Comparison of ENCODE assay signal across 14 cellular contexts in genomic region chr13:111209613-111210012, GRCh38.
DNase-seq lines count a peak whose midpoint lies in the region; ATAC-seq and TF ChIP-seq lines count a peak whose summit lies in the region.
"Had no signal": no experiment of that assay in that cellular context is flagged by ENCODE, and none has a peak within 500 bp of the region (broad histone marks: within the 10 kb centered on the region; RNA-seq: fewer than 3 reads in every experiment).

No MANE protein-coding gene starts in this region.

- H3K4me3 ChIP-seq in mesenchymal stem cell (ENCODE audit: insufficient read depth in 1 of 2, low read depth in 1 of 2, low read length in 2 of 2) (peak overlapping the region in 1 of 2 experiments; percentile 75), heart right ventricle (no peak overlapping the region)
- H3K4me3 ChIP-seq: HAP-1, pancreas had no signal

- no peaks in the 10 kb centered on the region for H3K23me2 ChIP-seq in H9 (ENCODE audit: insufficient read length, low read depth, low read length, poor library complexity, severe bottlenecking)

- H3K4me3 Mint-ChIP-seq in H9 = no peak overlapping the region
- H3K4me3 Mint-ChIP-seq in naive thymus-derived CD8-positive, alpha-beta T cell = no peak overlapping the region
- H3K4me3 Mint-ChIP-seq: CD8-positive, alpha-beta T cell had no signal

- no peak overlapping the region for H4K5ac ChIP-seq in H9 (ENCODE audit: insufficient read length, low read depth, low read length)

- H3K18ac ChIP-seq in H9 (ENCODE audit: insufficient read length, low read depth, low read length) = no peak overlapping the region
- H3K18ac ChIP-seq in mesenchymal stem cell (ENCODE audit: low read depth in 1 of 2, low read length in 2 of 2) = peak overlapping the region in 1 of 2 experiments; percentile 28

- H3K14ac ChIP-seq in H9 (ENCODE audit: insufficient read depth, low read length) (no peak overlapping the region), mesenchymal stem cell (ENCODE audit: low read length in 2 of 2) (no peak overlapping the region)

- H3K4me1 Mint-ChIP-seq in H9 = peaks cover 76% of the 10 kb centered on the region in 2 experiments
- peaks cover 38 to 76% (median 72%) of the 10 kb centered on the region in 4 donors for H3K4me1 Mint-ChIP-seq in naive thymus-derived CD8-positive, alpha-beta T cell

- peaks cover 0 to 13% (median 7%) of the 10 kb centered on the region in 3 experiments; a peak in 6 of 7 replicates for H3K36me3 Mint-ChIP-seq in H9 (ENCODE audit: insufficient read depth in 1 of 3, low read depth in 3 of 3)
- peaks cover 0 to 49% (median 11%) of the 10 kb centered on the region in 3 donors for H3K36me3 Mint-ChIP-seq in naive thymus-derived CD8-positive, alpha-beta T cell

- H2BK15ac ChIP-seq in H9 (ENCODE audit: low read depth, low read length) (no peak overlapping the region), mesenchymal stem cell (ENCODE audit: low read depth, poor library complexity, severe bottlenecking) (no peak overlapping the region)

- no peak overlapping the region for H2BK5ac ChIP-seq in H9 (ENCODE audit: insufficient read length, low read length)
- no peak overlapping the region for H2BK5ac ChIP-seq in mesenchymal stem cell (ENCODE audit: low read depth, low read length, poor library complexity, severe bottlenecking)

- H3K36me3 ChIP-seq in mesenchymal stem cell (ENCODE audit: control insufficient read depth in 1 of 2, insufficient read depth in 2 of 2, low read depth in 1 of 2, low read length in 2 of 2) = peaks cover 0 to 19% of the 10 kb centered on the region in 2 experiments
- H3K36me3 ChIP-seq in heart right ventricle = peaks cover 0 to 20% (median 0%) of the 10 kb centered on the region in 9 donors
- H3K36me3 ChIP-seq: HAP-1, pancreas had no signal

- H3K27me3 Mint-ChIP-seq in H9 (ENCODE audit: low read depth) = no peaks in the 10 kb centered on the region; the same call in 1 of the 2 replicates
- no peaks in the 10 kb centered on the region for H3K27me3 Mint-ChIP-seq in naive thymus-derived CD8-positive, alpha-beta T cell

- no peak overlapping the region for H2AFZ ChIP-seq in H9 (ENCODE audit: low read length)
- H2AFZ ChIP-seq in mesenchymal stem cell (ENCODE audit: low read depth, low read length) = no peak overlapping the region

- H3K9ac ChIP-seq in H9 (ENCODE audit: extremely low read depth, insufficient read length, low read length) (no peak overlapping the region), mesenchymal stem cell (ENCODE audit: low read length) (peak overlapping the region; percentile 88)

- TF ChIP-seq CTCF in H9 (conservative IDR thresholded peaks at IDR 0.05) (no peak), heart right ventricle (IDR thresholded peaks at IDR 0.05) (no peak)

- H3K27me3 ChIP-seq in H9 (ENCODE audit: insufficient read depth, low read length) = no peaks in the 10 kb centered on the region
- H3K27me3 ChIP-seq in mesenchymal stem cell (ENCODE audit: control insufficient read depth in 1 of 2, insufficient read depth in 1 of 2, low read length in 2 of 2) = no peaks in the 10 kb centered on the region
- no peaks in the 10 kb centered on the region for H3K27me3 ChIP-seq in heart right ventricle
- H3K27me3 ChIP-seq: pancreas had no signal

- POLR2A ChIA-PET in naive thymus-derived CD8-positive, alpha-beta T cell (lab: Charles Lee) = no interaction called here

- WGBS in H9 (ENCODE audit: extremely low coverage, insufficient read length, low lambda C conversion rate) = no CpG with 5 or more reads among the region's 9 CpGs
- 95% methylated on average over 9 of the region's 9 CpGs for WGBS in mesenchymal stem cell
- WGBS in heart right ventricle, 2 donors = 63 to 89% methylated on average over 9 of the region's 9 CpGs

- intact Hi-C loops in heart right ventricle (cut with DNase I) = loop anchor here in 6 of 10 donors (5.0 to 10.0 kb wide), 4 partner anchors 32 to 295 kb away; partner anchors contain the start of gene ANKRD10 (in 3 of the 6)

- no peaks in the 10 kb centered on the region for H4K20me1 ChIP-seq in H9 (ENCODE audit: control insufficient read depth, insufficient read depth, insufficient read length)

- H3K4ac ChIP-seq in H9 (ENCODE audit: low read depth, low read length) = no peak overlapping the region
- peak overlapping the region in 1 of 2 experiments; percentile 17 for H3K4ac ChIP-seq in mesenchymal stem cell (ENCODE audit: low read depth in 1 of 2, low read length in 2 of 2)

- no peak overlapping the region for H2BK20ac ChIP-seq in H9 (ENCODE audit: low read depth, low read length, poor library complexity, severe bottlenecking)

- H2BK120ac ChIP-seq in H9 (ENCODE audit: low read depth, low read length, poor library complexity, severe bottlenecking) (no peak overlapping the region), mesenchymal stem cell (ENCODE audit: low read depth, low read length) (no peak overlapping the region)

- no peak for ATAC-seq in naive thymus-derived CD8-positive, alpha-beta T cell
- ATAC-seq in heart right ventricle = no peak
- ATAC-seq: CD8-positive, alpha-beta T cell had no signal

- H3K56ac ChIP-seq in H9 (ENCODE audit: insufficient read length, low read depth, low read length) = no peak overlapping the region

- DNase-seq in H9 = no peak
- no peak for DNase-seq in mesenchymal stem cell
- peak in 23 of 49 donors; percentile 20 to 71 (median 45) for DNase-seq in substantia nigra (lab: John Stamatoyannopoulos, UW)
- DNase-seq in cortex of kidney (lab: John Stamatoyannopoulos, UW) = no peak
- DNase-seq in naive thymus-derived CD8-positive, alpha-beta T cell = no peak
- no peak for DNase-seq in heart right ventricle
- DNase-seq: activated CD4-positive, alpha-beta T cell treated with anti-CD3 and anti-CD28 coated beads, Interleukin-2, amount 50 U/mL, for 48 hours; CD8-positive, alpha-beta T cell; pancreas; stimulated activated CD8-positive, alpha-beta memory T cell treated with anti-CD3 and anti-CD28 coated beads, Interleukin-4, amount 100 ng/mL, for 48 hours had no signal

- H4K91ac ChIP-seq in H9 (ENCODE audit: insufficient read length, low read depth, low read length) (no peak overlapping the region), mesenchymal stem cell (ENCODE audit: low read length) (no peak overlapping the region)

- H3K27ac Mint-ChIP-seq in H9 = peak overlapping the region in 1 of 3 experiments; percentile 31; a peak in 3 of 7 replicates
- H3K27ac Mint-ChIP-seq in naive thymus-derived CD8-positive, alpha-beta T cell = peak overlapping the region in 3 of 10 donors; percentile 4 to 12 (median 4)
- H3K27ac Mint-ChIP-seq: activated T-helper 2 cell treated with anti-CD3 and anti-CD28 coated beads, Interferon-gamma antibody, Interleukin-2, Interleukin-4, amounts not matched to agents 10 μg/mL and 5 μg/mL and 100 μg/mL, durations not matched to agents 14 hours and 24 hours and 36 hours had no signal

- H2AK5ac ChIP-seq in H9 (ENCODE audit: insufficient read length, low read length) = no peak overlapping the region
- peak overlapping the region; percentile 5 for H2AK5ac ChIP-seq in mesenchymal stem cell (ENCODE audit: low read length, severe bottlenecking)

- H3K4me2 ChIP-seq in H9 (ENCODE audit: insufficient read depth, insufficient read length, low read length) (no peak overlapping the region), mesenchymal stem cell (ENCODE audit: low read length, poor library complexity, severe bottlenecking) (no peak overlapping the region)

- H3K79me2 ChIP-seq in H9 (ENCODE audit: insufficient read depth, low read length) = peaks cover 11% of the 10 kb centered on the region; the same call in 1 of the 2 replicates

- no peaks in the 10 kb centered on the region for H3K9me3 ChIP-seq in H9 (ENCODE audit: control insufficient read depth, low read depth, low read length)
- no peaks in the 10 kb centered on the region for H3K9me3 ChIP-seq in mesenchymal stem cell (ENCODE audit: control insufficient read depth, low read length)
- H3K9me3 ChIP-seq in heart right ventricle = no peaks in the 10 kb centered on the region
- H3K9me3 ChIP-seq: HAP-1, pancreas had no signal

- H3K27ac ChIP-seq in H9 (ENCODE audit: insufficient read length, low read depth, low read length) (peak overlapping the region; percentile 25), cingulate gyrus (ENCODE audit: low read depth, low read length) (peak overlapping the region; percentile 69), mesenchymal stem cell (ENCODE audit: low read length, poor library complexity, severe bottlenecking) (peak overlapping the region; percentile 93), substantia nigra (ENCODE audit: low read depth, low read length, poor library complexity, severe bottlenecking) (peak overlapping the region; percentile 94), heart right ventricle (peak overlapping the region in 2 of 10 donors; percentile 7 to 8)
- H3K27ac ChIP-seq: epithelial cell of prostate, pancreas had no signal

- H3T11ph ChIP-seq in H9 (ENCODE audit: low read length) = no peak overlapping the region

- H3K23ac ChIP-seq in H9 (ENCODE audit: insufficient read length, low read depth, low read length) (no peak overlapping the region), mesenchymal stem cell (ENCODE audit: low read length in 2 of 2) (no peak overlapping the region)

- H3K79me1 ChIP-seq in H9 (ENCODE audit: insufficient read depth, low read depth, low read length, poor library complexity, severe bottlenecking) (peaks cover 14% of the 10 kb centered on the region), mesenchymal stem cell (replicated peaks; ENCODE audit: low read length, poor library complexity, severe bottlenecking) (peaks cover 11% of the 10 kb centered on the region)

- no peak overlapping the region for H4K8ac ChIP-seq in H9 (replicated peaks; ENCODE audit: insufficient read length, low read depth, low read length)
- H4K8ac ChIP-seq in mesenchymal stem cell (ENCODE audit: low read length) = no peak overlapping the region

- H2BK12ac ChIP-seq in H9 (ENCODE audit: insufficient read length, low read depth, low read length) (no peak overlapping the region), mesenchymal stem cell (ENCODE audit: low read length in 2 of 2) (no peak overlapping the region)

- H3K9me3 Mint-ChIP-seq in H9 = no peaks in the 10 kb centered on the region
- no peaks in the 10 kb centered on the region for H3K9me3 Mint-ChIP-seq in naive thymus-derived CD8-positive, alpha-beta T cell
- H3K9me3 Mint-ChIP-seq: activated T-helper 2 cell treated with anti-CD3 and anti-CD28 coated beads, Interferon-gamma antibody, Interleukin-2, Interleukin-4, amounts not matched to agents 10 μg/mL and 5 μg/mL and 100 μg/mL, durations not matched to agents 14 hours and 24 hours and 36 hours; CD8-positive, alpha-beta T cell had no signal

- H3K4me1 ChIP-seq in H9 (ENCODE audit: insufficient read depth, low read length) = peaks cover 11% of the 10 kb centered on the region; the same call in 1 of the 2 replicates
- H3K4me1 ChIP-seq in mesenchymal stem cell (ENCODE audit: control insufficient read depth, insufficient read depth, low read depth, low read length) = peaks cover 34% of the 10 kb centered on the region
- H3K4me1 ChIP-seq in heart right ventricle = peaks cover 4 to 97% (median 71%) of the 10 kb centered on the region in 9 donors
- H3K4me1 ChIP-seq: HAP-1 had no signal
